Comparison of ENCODE assay signal across 40 cellular contexts in the genomic region with DNA sequence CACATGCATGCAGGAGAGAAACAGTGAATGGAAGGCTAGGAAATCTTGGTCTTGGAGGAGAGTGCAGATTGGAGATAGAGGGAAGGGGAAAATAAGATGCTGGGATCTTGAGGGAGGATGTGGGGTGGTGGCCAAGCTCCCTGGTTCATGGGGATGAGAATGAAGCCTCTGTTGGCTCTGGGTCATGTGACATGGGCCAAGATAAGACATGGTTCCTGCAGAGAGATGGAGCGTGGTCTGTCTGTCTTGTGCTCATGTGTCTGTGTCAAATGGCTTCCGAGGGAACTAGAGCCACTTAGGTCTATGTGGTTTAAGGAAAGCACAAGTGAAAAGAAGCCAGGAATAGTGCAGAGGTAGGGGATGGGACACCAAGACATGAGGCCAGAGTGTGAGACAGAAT. TPM values are rescaled to one million over a fixed set of nuclear protein-coding genes. Genes with fewer than 3 reads are reported as not detected.
"Had no signal": no experiment of that assay in that cellular context is flagged by ENCODE, and none has a peak within 500 bp of the region (broad histone marks: within the 10 kb centered on the region; RNA-seq: fewer than 3 reads in every experiment).

No MANE protein-coding gene starts in this region.

- H3K4me3 ChIP-seq: ascending aorta, breast epithelium, cardiac muscle cell, colonic mucosa, esophagus squamous epithelium, gastroesophageal sphincter, heart right ventricle had no signal

- H3K9me3 ChIP-seq: ascending aorta, breast epithelium, colonic mucosa, esophagus squamous epithelium, gastroesophageal sphincter, heart right ventricle had no signal

- DNase-seq: activated B cell treated with CpG ODN at 0.5 μM for 24 hours; activated CD4-positive, alpha-beta memory T cell treated with anti-CD3 and anti-CD28 coated beads for 36 hours; activated CD4-positive, alpha-beta T cell treated with anti-CD3 and anti-CD28 coated beads for 48 hours; activated CD8-positive, alpha-beta memory T cell treated with anti-CD3 and anti-CD28 coated beads, Interleukin-2, amount 10 ng/mL, durations not matched to agents 7 days and 5 days; activated CD8-positive, alpha-beta memory T cell treated with anti-CD3 and anti-CD28 coated beads, Interleukin-2, amount 50 U/mL, for 4 hours; activated CD8-positive, alpha-beta T cell treated with anti-CD3 and anti-CD28 coated beads, Interleukin-2, amount 10 ng/mL, durations not matched to agents 7 days and 5 days; activated gamma-delta T cell; activated naive CD4-positive, alpha-beta T cell; activated naive CD4-positive, alpha-beta T cell treated with anti-CD3 and anti-CD28 coated beads, Interleukin-2, amount 10 ng/mL, durations not matched to agents 7 days and 5 days; activated naive CD8-positive, alpha-beta T cell treated with anti-CD3 and anti-CD28 coated beads, Interleukin-2, amount 10 ng/mL, durations not matched to agents 7 days and 5 days; activated T-cell treated with anti-CD3 and anti-CD28 coated beads, Interleukin-2, amount 50 U/mL, for 1 hour; activated T-cell treated with anti-CD3 and anti-CD28 coated beads, Interleukin-2, amount 50 U/mL, for 48 hours; central memory CD4-positive, alpha-beta T cell; cerebellar nuclear complex; colonic mucosa; effector CD8-positive, alpha-beta T cell; esophagus squamous epithelium; foreskin melanocyte; heart right ventricle; T-helper 17 cell; T1000; WERI-Rb-1 had no signal

- H3K4me3 Mint-ChIP-seq: activated B cell treated with CpG ODN at 0.5 μM for 24 hours; activated CD4-positive, alpha-beta memory T cell treated with anti-CD3 and anti-CD28 coated beads for 36 hours; activated CD8-positive, alpha-beta memory T cell treated with anti-CD3 and anti-CD28 coated beads, Interleukin-2, amount 10 ng/mL, durations not matched to agents 7 days and 5 days; activated CD8-positive, alpha-beta T cell treated with anti-CD3 and anti-CD28 coated beads, Interleukin-2, amount 10 ng/mL, durations not matched to agents 7 days and 5 days; activated naive CD4-positive, alpha-beta T cell treated with anti-CD3 and anti-CD28 coated beads, Interleukin-2, amount 10 ng/mL, durations not matched to agents 7 days and 5 days; activated naive CD8-positive, alpha-beta T cell treated with anti-CD3 and anti-CD28 coated beads, Interleukin-2, amount 10 ng/mL, durations not matched to agents 7 days and 5 days; activated T-helper 1 cell treated with anti-CD3 and anti-CD28 coated beads, Interleukin-12 subunit alpha, Interleukin-12 subunit beta, Interleukin-2, Interleukin-4 antibody, amounts not matched to agents 30 ng/mL and 10 ng/mL and 1 ng/mL, durations not matched to agents 14 hours and 24 hours and 36 hours; brain; T-helper 17 cell; T-helper 2 cell treated with Interferon-gamma antibody and Interleukin-4, amounts not matched to agents 5 μg/mL and 100 μg/mL, for 36 hours had no signal

- ATAC-seq: activated CD4-positive, CD25-positive, alpha-beta regulatory T cell treated with anti-CD3 and anti-CD28 coated beads, Interleukin-2, amount 50 U/mL, for 24 hours; activated CD8-positive, alpha-beta memory T cell treated with anti-CD3 and anti-CD28 coated beads, Interleukin-2, amount 10 ng/mL, durations not matched to agents 7 days and 5 days; activated CD8-positive, alpha-beta T cell treated with anti-CD3 and anti-CD28 coated beads, Interleukin-2, amount 10 ng/mL, durations not matched to agents 7 days and 5 days; activated naive CD4-positive, alpha-beta T cell treated with anti-CD3 and anti-CD28 coated beads, Interleukin-2, amount 50 U/mL, for 72 hours; gastroesophageal sphincter; heart right ventricle; T-helper 17 cell had no signal

- H3K4me1 Mint-ChIP-seq: activated naive CD4-positive, alpha-beta T cell treated with anti-CD3 and anti-CD28 coated beads, Interleukin-2, amount 10 ng/mL, durations not matched to agents 7 days and 5 days; activated naive CD8-positive, alpha-beta T cell treated with anti-CD3 and anti-CD28 coated beads, Interleukin-2, amount 10 ng/mL, durations not matched to agents 7 days and 5 days; brain had no signal

- H3K36me3 ChIP-seq: ascending aorta, breast epithelium, cardiac muscle cell, colonic mucosa, esophagus squamous epithelium, gastroesophageal sphincter, heart right ventricle, WERI-Rb-1 had no signal

- H3K9me3 Mint-ChIP-seq: activated B cell treated with CpG ODN at 0.5 μM for 24 hours; activated CD4-positive, alpha-beta memory T cell treated with anti-CD3 and anti-CD28 coated beads for 36 hours; activated naive CD4-positive, alpha-beta T cell treated with anti-CD3 and anti-CD28 coated beads, Interleukin-2, amount 10 ng/mL, durations not matched to agents 7 days and 5 days; activated naive CD4-positive, alpha-beta T cell treated with anti-CD3 and anti-CD28 coated beads, Interleukin-2, amount 50 U/mL, for 72 hours; activated naive CD8-positive, alpha-beta T cell treated with anti-CD3 and anti-CD28 coated beads, Interleukin-2, amount 10 ng/mL, durations not matched to agents 7 days and 5 days; activated T-helper 1 cell treated with anti-CD3 and anti-CD28 coated beads, Interleukin-12 subunit alpha, Interleukin-12 subunit beta, Interleukin-2, Interleukin-4 antibody, amounts not matched to agents 30 ng/mL and 10 ng/mL and 1 ng/mL, durations not matched to agents 14 hours and 24 hours and 36 hours; brain; T-helper 2 cell treated with Interferon-gamma antibody and Interleukin-4, amounts not matched to agents 5 μg/mL and 100 μg/mL, for 36 hours had no signal

- H3K27ac ChIP-seq: ascending aorta, breast epithelium, cardiac muscle cell, colonic mucosa, epithelial cell of prostate, esophagus squamous epithelium, gastroesophageal sphincter, heart right ventricle, WERI-Rb-1 had no signal

- H3K27me3 ChIP-seq: ascending aorta, breast epithelium, colonic mucosa had no signal

- H3K36me3 Mint-ChIP-seq: activated CD4-positive, alpha-beta memory T cell treated with anti-CD3 and anti-CD28 coated beads for 36 hours; activated CD8-positive, alpha-beta memory T cell treated with anti-CD3 and anti-CD28 coated beads, Interleukin-2, amount 10 ng/mL, durations not matched to agents 7 days and 5 days; activated naive CD4-positive, alpha-beta T cell treated with anti-CD3 and anti-CD28 coated beads, Interleukin-2, amount 10 ng/mL, durations not matched to agents 7 days and 5 days; activated naive CD4-positive, alpha-beta T cell treated with anti-CD3 and anti-CD28 coated beads, Interleukin-2, amount 50 U/mL, for 72 hours; activated naive CD8-positive, alpha-beta T cell treated with anti-CD3 and anti-CD28 coated beads, Interleukin-2, amount 10 ng/mL, durations not matched to agents 7 days and 5 days; brain had no signal

- H3K4me1 ChIP-seq: ascending aorta, breast epithelium, gastroesophageal sphincter had no signal

- FAIRE-seq: endometrium, endothelial cell of umbilical vein had no signal

- H3K27ac Mint-ChIP-seq: activated B cell treated with CpG ODN at 0.5 μM for 24 hours; activated CD4-positive, alpha-beta memory T cell treated with anti-CD3 and anti-CD28 coated beads for 36 hours; activated CD8-positive, alpha-beta memory T cell treated with anti-CD3 and anti-CD28 coated beads, Interleukin-2, amount 10 ng/mL, durations not matched to agents 7 days and 5 days; activated CD8-positive, alpha-beta T cell treated with anti-CD3 and anti-CD28 coated beads, Interleukin-2, amount 10 ng/mL, durations not matched to agents 7 days and 5 days; activated naive CD4-positive, alpha-beta T cell treated with anti-CD3 and anti-CD28 coated beads, Interleukin-2, amount 10 ng/mL, durations not matched to agents 7 days and 5 days; activated naive CD8-positive, alpha-beta T cell treated with anti-CD3 and anti-CD28 coated beads, Interleukin-2, amount 10 ng/mL, durations not matched to agents 7 days and 5 days; activated T-helper 1 cell treated with anti-CD3 and anti-CD28 coated beads, Interleukin-12 subunit alpha, Interleukin-12 subunit beta, Interleukin-2, Interleukin-4 antibody, amounts not matched to agents 30 ng/mL and 10 ng/mL and 1 ng/mL, durations not matched to agents 14 hours and 24 hours and 36 hours; T-helper 2 cell treated with Interferon-gamma antibody and Interleukin-4, amounts not matched to agents 5 μg/mL and 100 μg/mL, for 36 hours had no signal

RNA-seq across cellular contexts. Expression of a gene that starts 30.8 kb away (rescaled TPM):
- total RNA-seq: activated B cell treated with CpG ODN at 0.5 μM for 24 hours; activated CD4-positive, alpha-beta memory T cell treated with anti-CD3 and anti-CD28 coated beads for 36 hours; activated CD8-positive, alpha-beta memory T cell treated with anti-CD3 and anti-CD28 coated beads for 36 hours; activated CD8-positive, alpha-beta memory T cell treated with anti-CD3 and anti-CD28 coated beads, Interleukin-2, amount 10 ng/mL, durations not matched to agents 7 days and 5 days; activated CD8-positive, alpha-beta T cell treated with anti-CD3 and anti-CD28 coated beads, Interleukin-2, amount 10 ng/mL, durations not matched to agents 7 days and 5 days; activated naive CD4-positive, alpha-beta T cell treated with anti-CD3 and anti-CD28 coated beads, Interleukin-2, amount 50 U/mL, for 72 hours; activated naive CD8-positive, alpha-beta T cell treated with anti-CD3 and anti-CD28 coated beads, Interleukin-2, amount 10 ng/mL, durations not matched to agents 7 days and 5 days; activated T-helper 1 cell treated with anti-CD3 and anti-CD28 coated beads, Interleukin-12 subunit alpha, Interleukin-12 subunit beta, Interleukin-2, Interleukin-4 antibody, amounts not matched to agents 30 ng/mL and 10 ng/mL and 1 ng/mL, durations not matched to agents 14 hours and 24 hours and 36 hours; ascending aorta; cardiac muscle cell; dermis microvascular lymphatic vessel endothelial cell; endothelial cell of umbilical vein; fibroblast of lung; fibroblast of villous mesenchyme; glomerular endothelial cell had no signal
- polyA plus RNA-seq: cardiac muscle cell, endothelial cell of umbilical vein, fibroblast of lung had no signal

RNA-seq across cellular contexts. Expression of a gene that starts 46.4 kb away (rescaled TPM):
- total RNA-seq: activated B cell treated with CpG ODN at 0.5 μM for 24 hours; activated CD8-positive, alpha-beta memory T cell treated with anti-CD3 and anti-CD28 coated beads for 36 hours; activated CD8-positive, alpha-beta T cell treated with anti-CD3 and anti-CD28 coated beads, Interleukin-2, amount 10 ng/mL, durations not matched to agents 7 days and 5 days; activated naive CD8-positive, alpha-beta T cell treated with anti-CD3 and anti-CD28 coated beads, Interleukin-2, amount 10 ng/mL, durations not matched to agents 7 days and 5 days; activated T-helper 1 cell treated with anti-CD3 and anti-CD28 coated beads, Interleukin-12 subunit alpha, Interleukin-12 subunit beta, Interleukin-2, Interleukin-4 antibody, amounts not matched to agents 30 ng/mL and 10 ng/mL and 1 ng/mL, durations not matched to agents 14 hours and 24 hours and 36 hours; ascending aorta; colonic mucosa; dermis microvascular lymphatic vessel endothelial cell; endothelial cell of umbilical vein; esophagus squamous epithelium; fibroblast of lung; fibroblast of villous mesenchyme; gastroesophageal sphincter; glomerular endothelial cell; heart right ventricle had no signal
- polyA plus RNA-seq: cardiac muscle cell, endothelial cell of umbilical vein, esophagus, fibroblast of lung, heart right ventricle had no signal

RNA-seq across cellular contexts. Expression of a gene that starts 59.0 kb away (rescaled TPM):
- total RNA-seq: activated CD8-positive, alpha-beta memory T cell treated with anti-CD3 and anti-CD28 coated beads, Interleukin-2, amount 10 ng/mL, durations not matched to agents 7 days and 5 days; activated CD8-positive, alpha-beta T cell treated with anti-CD3 and anti-CD28 coated beads, Interleukin-2, amount 10 ng/mL, durations not matched to agents 7 days and 5 days; activated naive CD8-positive, alpha-beta T cell treated with anti-CD3 and anti-CD28 coated beads, Interleukin-2, amount 10 ng/mL, durations not matched to agents 7 days and 5 days; ascending aorta; dermis microvascular lymphatic vessel endothelial cell; endothelial cell of umbilical vein; esophagus squamous epithelium; fibroblast of lung; fibroblast of villous mesenchyme; glomerular endothelial cell had no signal
- polyA plus RNA-seq: cardiac muscle cell, endothelial cell of umbilical vein, esophagus, fibroblast of lung had no signal
